In the genomic region with DNA sequence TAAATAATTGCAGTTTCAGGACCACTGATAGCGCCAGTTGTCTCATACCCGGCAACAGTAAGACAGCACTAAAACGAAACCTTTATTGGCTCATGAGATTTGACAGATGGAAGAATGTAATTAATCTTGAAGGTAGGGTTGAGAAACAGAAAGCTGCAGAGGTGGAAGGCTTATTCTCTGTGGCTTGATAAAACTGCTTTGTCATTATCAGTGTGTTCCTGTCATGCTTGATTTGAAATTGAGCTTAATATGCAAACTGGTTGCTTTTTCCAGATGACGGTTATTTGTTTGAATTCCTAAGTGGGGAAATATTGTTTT, we compare ENCODE assay signal across 1 cellular context.
A peak's percentile ranks its signal among the peaks of the same experiment; 100 is the strongest.
TF ChIP-seq lines count a peak whose summit lies in the region.

No MANE protein-coding gene starts in this region.

TF ChIP-seq in GM12878, 131 proteins besides CTCF, POLR2A, EP300 and RAD21 (continued from another document):
- TF ChIP-seq, protein P1, sequence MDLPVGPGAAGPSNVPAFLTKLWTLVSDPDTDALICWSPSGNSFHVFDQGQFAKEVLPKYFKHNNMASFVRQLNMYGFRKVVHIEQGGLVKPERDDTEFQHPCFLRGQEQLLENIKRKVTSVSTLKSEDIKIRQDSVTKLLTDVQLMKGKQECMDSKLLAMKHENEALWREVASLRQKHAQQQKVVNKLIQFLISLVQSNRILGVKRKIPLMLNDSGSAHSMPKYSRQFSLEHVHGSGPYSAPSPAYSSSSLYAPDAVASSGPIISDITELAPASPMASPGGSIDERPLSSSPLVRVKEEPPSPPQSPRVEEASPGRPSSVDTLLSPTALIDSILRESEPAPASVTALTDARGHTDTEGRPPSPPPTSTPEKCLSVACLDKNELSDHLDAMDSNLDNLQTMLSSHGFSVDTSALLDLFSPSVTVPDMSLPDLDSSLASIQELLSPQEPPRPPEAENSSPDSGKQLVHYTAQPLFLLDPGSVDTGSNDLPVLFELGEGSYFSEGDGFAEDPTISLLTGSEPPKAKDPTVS (IDR thresholded peaks at IDR 0.05; ENCODE audit: low read depth, low read length), result no peak
- TF ChIP-seq ZZZ3 (IDR thresholded peaks at IDR 0.05; ENCODE audit: control insufficient read depth, insufficient read length, low read depth), result no peak
- TF ChIP-seq, protein P2, sequence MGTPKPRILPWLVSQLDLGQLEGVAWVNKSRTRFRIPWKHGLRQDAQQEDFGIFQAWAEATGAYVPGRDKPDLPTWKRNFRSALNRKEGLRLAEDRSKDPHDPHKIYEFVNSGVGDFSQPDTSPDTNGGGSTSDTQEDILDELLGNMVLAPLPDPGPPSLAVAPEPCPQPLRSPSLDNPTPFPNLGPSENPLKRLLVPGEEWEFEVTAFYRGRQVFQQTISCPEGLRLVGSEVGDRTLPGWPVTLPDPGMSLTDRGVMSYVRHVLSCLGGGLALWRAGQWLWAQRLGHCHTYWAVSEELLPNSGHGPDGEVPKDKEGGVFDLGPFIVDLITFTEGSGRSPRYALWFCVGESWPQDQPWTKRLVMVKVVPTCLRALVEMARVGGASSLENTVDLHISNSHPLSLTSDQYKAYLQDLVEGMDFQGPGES (IDR thresholded peaks at IDR 0.05), result no peak
- no peak for TF ChIP-seq SMAD1 (IDR thresholded peaks at IDR 0.05; ENCODE audit: low read depth, partially characterized antibody)
- TF ChIP-seq POLR2AphosphoS2 (IDR thresholded peaks at IDR 0.05; ENCODE audit: low read depth, low read length), result no peak
- no peak for TF ChIP-seq IRF4 (IDR thresholded peaks at IDR 0.05; ENCODE audit: low read depth, low read length)
- TF ChIP-seq RUNX3 (IDR thresholded peaks at IDR 0.05; ENCODE audit: low read length), result no peak
- TF ChIP-seq BRCA1 (IDR thresholded peaks at IDR 0.05; ENCODE audit: low read depth, low read length), result no peak
- peak; percentile 96 for TF ChIP-seq BACH1 (IDR thresholded peaks at IDR 0.05; ENCODE audit: borderline replicate concordance)
- TF ChIP-seq KLF5 (IDR thresholded peaks at IDR 0.05; ENCODE audit: partially characterized antibody), result no peak
- TF ChIP-seq CBFB (IDR thresholded peaks at IDR 0.05; ENCODE audit: low read depth), result no peak
- no peak for TF ChIP-seq YY1 (IDR thresholded peaks at IDR 0.05; ENCODE audit: low read depth, low read length)
- no peak for TF ChIP-seq FOXK2 (IDR thresholded peaks at IDR 0.05)
- TF ChIP-seq RAD51 (IDR thresholded peaks at IDR 0.05), result no peak
- TF ChIP-seq SIN3A (IDR thresholded peaks at IDR 0.05; ENCODE audit: low read depth, low read length), result peak; percentile 96
- no peak for TF ChIP-seq ZNF24 (IDR thresholded peaks at IDR 0.05)
